In the genomic region with DNA sequence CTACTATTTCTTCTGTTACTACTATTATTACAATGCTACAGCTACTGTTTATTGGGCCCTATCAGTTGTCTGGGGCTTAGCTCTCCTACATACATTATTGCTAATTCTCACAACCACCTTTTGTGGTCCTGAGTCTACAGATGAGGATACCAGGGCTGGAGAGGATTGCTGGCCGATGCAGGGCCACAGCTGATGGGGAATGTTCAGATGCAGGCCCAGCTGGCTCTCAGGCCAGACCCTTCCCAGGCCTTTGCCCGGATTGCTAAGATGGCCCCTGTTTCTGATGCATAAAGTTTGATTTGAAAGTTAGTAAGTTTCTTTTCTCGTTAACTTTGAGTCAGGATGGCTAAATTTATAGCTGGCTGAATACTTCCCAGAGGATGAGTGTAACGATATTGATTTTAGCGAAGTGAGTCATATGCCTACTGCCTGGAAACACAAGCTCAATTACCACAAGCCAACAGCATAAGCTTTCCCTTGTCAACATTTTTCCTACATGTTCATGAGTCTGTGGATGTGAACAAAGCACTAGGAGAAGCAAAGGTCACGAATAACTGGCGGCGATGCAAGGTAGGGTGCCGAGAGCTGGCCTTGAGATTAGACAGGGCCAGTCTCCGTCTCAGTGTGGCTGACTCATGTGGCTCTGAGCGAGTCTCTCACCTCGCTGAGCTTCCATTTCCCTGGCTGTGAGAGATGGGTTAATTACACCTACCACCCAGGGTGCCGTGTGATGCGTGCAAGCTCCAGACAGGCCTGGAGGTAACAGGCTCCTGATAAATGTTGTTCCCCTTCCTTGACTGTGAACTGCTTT, we compare ENCODE assay signal across 10 cellular contexts.
A peak's percentile ranks its signal among the peaks of the same experiment; 100 is the strongest.
DNase-seq lines count a peak whose midpoint lies in the region; ATAC-seq and TF ChIP-seq lines count a peak whose summit lies in the region.
"Had no signal": no experiment of that assay in that cellular context is flagged by ENCODE, and none has a peak within 500 bp of the region (broad histone marks: within the 10 kb centered on the region; RNA-seq: fewer than 3 reads in every experiment).

No MANE protein-coding gene starts in this region.

- dilution Hi-C loops in mammary epithelial cell (cut with HindIII; ENCODE audit: low sequenced_read_pairs): no loop called here

- intact Hi-C loops in MCF 10A (cut with micrococcal nuclease) (no loop called here), mammary epithelial cell (cut with micrococcal nuclease) (no loop called here), uterus (cut with DNase I; ENCODE audit: low total_unique reads) (no loop called here), posterior cingulate gyrus (cut with DNase I) (no loop called here)

- no peaks in the 10 kb centered on the region for H3K9me3 ChIP-seq in mammary epithelial cell (replicated peaks; ENCODE audit: insufficient read depth, low read length)
- no peaks in the 10 kb centered on the region for H3K9me3 ChIP-seq in uterus

- CTCF ChIA-PET in MCF 10A (lab: Yijun Ruan, JAX) (interaction anchor here (0.6 to 0.8 kb wide), 2 partner anchors 176 to 284 kb away, joined by 3 to 5 read pairs; no protein-coding TSS in a partner anchor), mammary epithelial cell (lab: Charles Lee; ENCODE audit: low non-redundant PET) (no interaction called here)

- TF ChIP-seq CTCF in MCF 10A (IDR thresholded peaks at IDR 0.05; ENCODE audit: unreplicated experiment) (no peak), mammary epithelial cell (conservative IDR thresholded peaks at IDR 0.05 in 1 of 2, IDR thresholded peaks at IDR 0.05 in 1 of 2; ENCODE audit: extremely low read depth in 1 of 2, insufficient read depth in 1 of 2, low read depth in 1 of 2, low read length in 2 of 2) (no peak), foreskin keratinocyte (conservative IDR thresholded peaks at IDR 0.05) (no peak), type B pancreatic cell (conservative IDR thresholded peaks at IDR 0.05) (no peak), uterus (IDR thresholded peaks at IDR 0.05) (no peak)

- no peak overlapping the region for H3K9ac ChIP-seq in mammary epithelial cell (ENCODE audit: insufficient read depth, low read length)

- ATAC-seq in foreskin keratinocyte: peak; percentile 41

- no peaks in the 10 kb centered on the region for H3K36me3 ChIP-seq in mammary epithelial cell (ENCODE audit: insufficient read depth, low read length)
- no peaks in the 10 kb centered on the region for H3K36me3 ChIP-seq in uterus

- H3K4me3 ChIP-seq in mammary epithelial cell (replicated peaks in 1 of 3; ENCODE audit: insufficient read depth in 1 of 3, low read depth in 2 of 3, low read length in 3 of 3): no peak overlapping the region
- no peak overlapping the region for H3K4me3 ChIP-seq in uterus

- H2AFZ ChIP-seq in mammary epithelial cell (ENCODE audit: low read depth, low read length): no peak overlapping the region

- no peak overlapping the region for H3K27ac Mint-ChIP-seq in MCF 10A (ENCODE audit: low read depth, unreplicated experiment)
- peak overlapping the region; percentile 19 for H3K27ac Mint-ChIP-seq in type B pancreatic cell

- H3K27me3 Mint-ChIP-seq in MCF 10A (ENCODE audit: insufficient read depth, unreplicated experiment) (no peaks in the 10 kb centered on the region), type B pancreatic cell (no peaks in the 10 kb centered on the region)

- peaks cover 10% of the 10 kb centered on the region for H3K4me1 Mint-ChIP-seq in MCF 10A (ENCODE audit: insufficient read depth, unreplicated experiment)
- H3K4me1 Mint-ChIP-seq in type B pancreatic cell (ENCODE audit: unreplicated experiment): peaks cover 20% of the 10 kb centered on the region

- H4K20me1 ChIP-seq in mammary epithelial cell (ENCODE audit: insufficient read depth, low read length): no peaks in the 10 kb centered on the region

- WGBS in mammary epithelial cell (ENCODE audit: low coverage, missing lambda C conversion rate): 95% methylated on average over 14 of the region's 14 CpGs

- no peak for TF ChIP-seq POLR2A in uterus (IDR thresholded peaks at IDR 0.05)

- no peak overlapping the region for H3K27ac ChIP-seq in mammary epithelial cell (ENCODE audit: insufficient read depth, low read depth, low read length)
- no peak overlapping the region for H3K27ac ChIP-seq in foreskin keratinocyte
- H3K27ac ChIP-seq in uterus: no peak overlapping the region

- POLR2A ChIA-PET in MCF 10A (lab: Yijun Ruan, JAX): interaction anchor here (0.6 to 0.7 kb wide), 2 partner anchors 151 to 611 kb away, joined by 3 read pairs; no protein-coding TSS in a partner anchor

- no peaks in the 10 kb centered on the region for H3K36me3 Mint-ChIP-seq in MCF 10A (ENCODE audit: insufficient read depth, unreplicated experiment)
- no peaks in the 10 kb centered on the region for H3K36me3 Mint-ChIP-seq in type B pancreatic cell

- BruUV-seq in MCF 10A (replicated peaks; lab: Mats Ljungman, UMichigan) (no TSS peak), mammary epithelial cell (replicated peaks; lab: Mats Ljungman, UMichigan) (no TSS peak)

- H3K79me2 ChIP-seq in mammary epithelial cell (ENCODE audit: insufficient read depth, low read length): no peaks in the 10 kb centered on the region

- in situ Hi-C loops in mammary epithelial cell (cut with MboI; ENCODE audit: low sequenced_read_pairs in 2 of 2): no loop called here

- no peaks in the 10 kb centered on the region for H3K9me3 Mint-ChIP-seq in MCF 10A (ENCODE audit: unreplicated experiment)
- no peaks in the 10 kb centered on the region for H3K9me3 Mint-ChIP-seq in type B pancreatic cell

- DNase-seq in MCF 10A (ENCODE audit: unreplicated experiment): peak; percentile 72
- DNase-seq in mammary epithelial cell: no peak
- peak; percentile 57 to 67 for DNase-seq in SHP77 (lab: John Stamatoyannopoulos, UW)
- DNase-seq in foreskin keratinocyte: peak in 1 of 2 donors; percentile 20
- DNase-seq in type B pancreatic cell (ENCODE audit: extremely low spot score, unreplicated experiment): no peak
- no peak for DNase-seq in uterus
- DNase-seq in posterior cingulate gyrus: no peak
- no peak for DNase-seq in NCI-H82 (lab: John Stamatoyannopoulos, UW)
- DNase-seq: C1 segment of cervical spinal cord; stimulated activated CD4-positive, alpha-beta T cell treated with anti-CD3 and anti-CD28 coated beads, Interleukin-2, amount 100 ng/mL, for 48 hours had no signal

- H3K4me1 ChIP-seq in mammary epithelial cell (ENCODE audit: insufficient read depth, low read length) (peaks cover 7% of the 10 kb centered on the region), foreskin keratinocyte (no peaks in the 10 kb centered on the region), uterus (no peaks in the 10 kb centered on the region)

- no peaks in the 10 kb centered on the region for H3K27me3 ChIP-seq in mammary epithelial cell (ENCODE audit: insufficient read depth, low read length)
- no peaks in the 10 kb centered on the region for H3K27me3 ChIP-seq in foreskin keratinocyte
- H3K27me3 ChIP-seq in uterus: no peaks in the 10 kb centered on the region

- H3K4me3 Mint-ChIP-seq in MCF 10A (ENCODE audit: unreplicated experiment) (no peak overlapping the region), type B pancreatic cell (no peak overlapping the region)

- no peak overlapping the region for H3K4me2 ChIP-seq in mammary epithelial cell (ENCODE audit: insufficient read depth, low read depth, low read length)

Comparison
In these comparisons a context has a peak if more than half of its experiments do, and no peak if none do; other contexts are left out.
1. DNase-seq: peak in MCF 10A (single experiment) and SHP77 (2 of 2); none in mammary epithelial cell (single experiment), type B pancreatic cell (single experiment), uterus (0 of 2), posterior cingulate gyrus (0 of 10) and NCI-H82 (single experiment).